In the genomic region with DNA sequence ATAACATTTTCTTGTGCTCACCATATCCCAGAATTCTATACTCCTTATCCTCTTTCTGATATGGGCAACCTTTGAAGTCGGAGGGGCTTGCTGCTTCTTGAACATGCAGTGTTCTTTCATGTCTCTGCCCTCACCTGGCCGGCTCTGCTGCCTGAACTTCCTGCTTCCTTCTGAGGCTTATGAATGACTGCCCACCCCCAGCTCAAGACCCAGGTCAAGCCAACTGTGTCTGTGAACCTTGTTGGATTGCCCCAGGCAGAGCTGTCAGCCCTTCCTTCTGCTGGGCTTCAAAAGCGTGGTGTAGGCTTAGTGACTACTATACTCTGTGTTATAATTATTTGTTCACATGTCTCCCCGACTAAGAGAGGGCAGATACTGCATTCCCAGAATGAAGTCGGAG, we compare ENCODE assay signal across 1 cellular context.
TF ChIP-seq lines count a peak whose summit lies in the region.

No MANE protein-coding gene starts in this region.

TF ChIP-seq in GM23338, 12 proteins besides CTCF, POLR2A, EP300 and RAD21:
- TF ChIP-seq, protein P1, sequence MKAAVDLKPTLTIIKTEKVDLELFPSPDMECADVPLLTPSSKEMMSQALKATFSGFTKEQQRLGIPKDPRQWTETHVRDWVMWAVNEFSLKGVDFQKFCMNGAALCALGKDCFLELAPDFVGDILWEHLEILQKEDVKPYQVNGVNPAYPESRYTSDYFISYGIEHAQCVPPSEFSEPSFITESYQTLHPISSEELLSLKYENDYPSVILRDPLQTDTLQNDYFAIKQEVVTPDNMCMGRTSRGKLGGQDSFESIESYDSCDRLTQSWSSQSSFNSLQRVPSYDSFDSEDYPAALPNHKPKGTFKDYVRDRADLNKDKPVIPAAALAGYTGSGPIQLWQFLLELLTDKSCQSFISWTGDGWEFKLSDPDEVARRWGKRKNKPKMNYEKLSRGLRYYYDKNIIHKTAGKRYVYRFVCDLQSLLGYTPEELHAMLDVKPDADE (IDR thresholded peaks at IDR 0.05), result no peak
- TF ChIP-seq STAT1 (IDR thresholded peaks at IDR 0.05; ENCODE audit: unreplicated experiment) (no peak), POLR2AphosphoS5 (IDR thresholded peaks at IDR 0.05; ENCODE audit: low read depth) (no peak), REST (IDR thresholded peaks at IDR 0.05; ENCODE audit: unreplicated experiment) (no peak), ZNF331 (CRISPR knock-in tag; IDR thresholded peaks at IDR 0.05; ENCODE audit: low read depth) (no peak)
